ENCODE assay signal across 20 cellular contexts in genomic region chr3:134901461-134901860, GRCh38.
A peak's percentile ranks its signal among the peaks of the same experiment; 100 is the strongest.
DNase-seq lines count a peak whose midpoint lies in the region; ATAC-seq and TF ChIP-seq lines count a peak whose summit lies in the region.
"Had no signal": no experiment of that assay in that cellular context is flagged by ENCODE, and none has a peak within 500 bp of the region (broad histone marks: within the 10 kb centered on the region; RNA-seq: fewer than 3 reads in every experiment).

No MANE protein-coding gene starts in this region.

- H3K9me3 ChIP-seq in H9 (ENCODE audit: control insufficient read depth, low read depth, low read length), result no peaks in the 10 kb centered on the region
- no peaks in the 10 kb centered on the region for H3K9me3 ChIP-seq in CD4-positive, alpha-beta memory T cell (ENCODE audit: control insufficient read depth in 1 of 2, low read length in 2 of 2)
- H3K9me3 ChIP-seq: SK-N-SH had no signal

- no peak overlapping the region for H2BK20ac ChIP-seq in H9 (ENCODE audit: low read depth, low read length, poor library complexity, severe bottlenecking)

- no peak overlapping the region for H3K56ac ChIP-seq in H9 (ENCODE audit: insufficient read length, low read depth, low read length)

- no peak overlapping the region for H3K27ac ChIP-seq in H9 (ENCODE audit: insufficient read length, low read depth, low read length)
- H3K27ac ChIP-seq in CD4-positive, alpha-beta memory T cell (ENCODE audit: low read depth, low read length), result no peak overlapping the region
- H3K27ac ChIP-seq: GM23248, RWPE1 had no signal

- peaks cover 15 to 26% of the 10 kb centered on the region in 2 experiments for H3K4me1 Mint-ChIP-seq in H9
- peaks cover 11% of the 10 kb centered on the region for H3K4me1 Mint-ChIP-seq in WTC11
- peaks cover 0 to 5% (median 1%) of the 10 kb centered on the region in 4 donors for H3K4me1 Mint-ChIP-seq in CD4-positive, alpha-beta memory T cell
- H3K4me1 Mint-ChIP-seq: IgD-negative memory B cell had no signal

- H2BK15ac ChIP-seq in H9 (ENCODE audit: low read depth, low read length), result no peak overlapping the region

- no peak overlapping the region for H3K4me2 ChIP-seq in H9 (ENCODE audit: insufficient read depth, insufficient read length, low read length)
- H3K4me2 ChIP-seq: SK-N-SH had no signal

- no peak overlapping the region for H3K9ac ChIP-seq in H9 (ENCODE audit: extremely low read depth, insufficient read length, low read length)
- H3K9ac ChIP-seq: GM23248, SK-N-SH had no signal

- no peak overlapping the region for H3K27ac Mint-ChIP-seq in H9
- no peak overlapping the region for H3K27ac Mint-ChIP-seq in WTC11
- no peak overlapping the region for H3K27ac Mint-ChIP-seq in CD4-positive, alpha-beta memory T cell
- H3K27ac Mint-ChIP-seq: CD4-positive, CD25-positive, alpha-beta regulatory T cell; IgD-negative memory B cell had no signal

- no peak overlapping the region for H2AFZ ChIP-seq in H9 (ENCODE audit: low read length)
- H2AFZ ChIP-seq: GM23248 had no signal

- H3K79me1 ChIP-seq in H9 (ENCODE audit: insufficient read depth, low read depth, low read length, poor library complexity, severe bottlenecking), result no peaks in the 10 kb centered on the region

- DNase-seq in H9, result peak; percentile 45
- DNase-seq in WTC11 (ENCODE audit: low spot score), result peak; percentile 25
- DNase-seq in iPS-NIHi7 (ENCODE audit: extremely low spot score), result peak; percentile 34
- DNase-seq in CD4-positive, alpha-beta memory T cell, result no peak
- DNase-seq: CD4-positive, CD25-positive, alpha-beta regulatory T cell; COR-L47; DMS79; GM23248; Kasumi-1; NCI-H1694; NCI-H2081; NCI-H446; SIG-M5; SK-N-SH had no signal

- no peaks in the 10 kb centered on the region for H3K4me1 ChIP-seq in H9 (ENCODE audit: insufficient read depth, low read length)
- no peaks in the 10 kb centered on the region for H3K4me1 ChIP-seq in CD4-positive, alpha-beta memory T cell (ENCODE audit: insufficient read depth, low read length)

- TF ChIP-seq CTCF in GM12872 (IDR thresholded peaks at IDR 0.05; ENCODE audit: insufficient read depth, low read depth, low read length) (0 out of 3 replicates have a peak, but pooled peaks have one; percentile 5), H9 (conservative IDR thresholded peaks at IDR 0.05) (no peak), WTC11 (IDR thresholded peaks at IDR 0.05) (no peak)

- no peak overlapping the region for H3K4me3 ChIP-seq in CD4-positive, alpha-beta memory T cell (ENCODE audit: low read length in 2 of 2)
- H3K4me3 ChIP-seq: GM12878, GM23248 had no signal

- H4K91ac ChIP-seq in H9 (ENCODE audit: insufficient read length, low read depth, low read length), result no peak overlapping the region

- no peaks in the 10 kb centered on the region for H3K36me3 ChIP-seq in CD4-positive, alpha-beta memory T cell (ENCODE audit: insufficient read depth, low read length)

- no peaks in the 10 kb centered on the region for H3K9me3 Mint-ChIP-seq in H9
- no peaks in the 10 kb centered on the region for H3K9me3 Mint-ChIP-seq in WTC11
- no peaks in the 10 kb centered on the region for H3K9me3 Mint-ChIP-seq in CD4-positive, alpha-beta memory T cell
- H3K9me3 Mint-ChIP-seq: CD4-positive, CD25-positive, alpha-beta regulatory T cell had no signal

- no peaks in the 10 kb centered on the region for H4K20me1 ChIP-seq in H9 (ENCODE audit: control insufficient read depth, insufficient read depth, insufficient read length)

- H2BK12ac ChIP-seq in H9 (ENCODE audit: insufficient read length, low read depth, low read length), result no peak overlapping the region

- no peak overlapping the region for H4K8ac ChIP-seq in H9 (replicated peaks; ENCODE audit: insufficient read length, low read depth, low read length)

- H3K79me2 ChIP-seq in H9 (ENCODE audit: insufficient read depth, low read length), result no peaks in the 10 kb centered on the region

- H3K27me3 ChIP-seq in H9 (ENCODE audit: insufficient read depth, low read length), result no peaks in the 10 kb centered on the region
- H3K27me3 ChIP-seq in CD4-positive, alpha-beta memory T cell (ENCODE audit: insufficient read depth, low read length), result no peaks in the 10 kb centered on the region

- no peak overlapping the region for H2AK5ac ChIP-seq in H9 (ENCODE audit: insufficient read length, low read length)

- no peak overlapping the region for H3T11ph ChIP-seq in H9 (ENCODE audit: low read length)

- H2BK120ac ChIP-seq in H9 (ENCODE audit: low read depth, low read length, poor library complexity, severe bottlenecking), result no peak overlapping the region

- H3K36me3 Mint-ChIP-seq in H9 (ENCODE audit: insufficient read depth in 1 of 3, low read depth in 3 of 3) (no peaks in the 10 kb centered on the region), WTC11 (no peaks in the 10 kb centered on the region)
- H3K36me3 Mint-ChIP-seq in CD4-positive, alpha-beta memory T cell, result no peaks in the 10 kb centered on the region
- H3K36me3 Mint-ChIP-seq: CD4-positive, CD25-positive, alpha-beta regulatory T cell; IgD-negative memory B cell had no signal

- peaks cover 19% of the 10 kb centered on the region for H3K27me3 Mint-ChIP-seq in H9 (ENCODE audit: low read depth)
- H3K27me3 Mint-ChIP-seq in WTC11 (ENCODE audit: low read depth), result peaks cover 29% of the 10 kb centered on the region
- H3K27me3 Mint-ChIP-seq in CD4-positive, alpha-beta memory T cell, result peaks cover 0 to 6% of the 10 kb centered on the region in 2 donors
- H3K27me3 Mint-ChIP-seq: CD4-positive, CD25-positive, alpha-beta regulatory T cell had no signal

- intact Hi-C loops in CD4-positive, alpha-beta memory T cell (cut with micrococcal nuclease), result no loop called here

- no peak overlapping the region for H4K5ac ChIP-seq in H9 (ENCODE audit: insufficient read length, low read depth, low read length)

- H2BK5ac ChIP-seq in H9 (ENCODE audit: insufficient read length, low read length), result no peak overlapping the region

- 0 out of 2 replicates have a peak overlapping the region, but pooled peaks have one; percentile 17 for H3K14ac ChIP-seq in H9 (ENCODE audit: insufficient read depth, low read length)

- H3K18ac ChIP-seq in H9 (ENCODE audit: insufficient read length, low read depth, low read length), result no peak overlapping the region

- no peak overlapping the region for H3K4ac ChIP-seq in H9 (ENCODE audit: low read depth, low read length)

- H3K23me2 ChIP-seq in H9 (ENCODE audit: insufficient read length, low read depth, low read length, poor library complexity, severe bottlenecking), result no peaks in the 10 kb centered on the region

- POLR2A ChIA-PET in WTC11 (lab: Charles Lee), result no interaction called here
- POLR2A ChIA-PET in CD4-positive, alpha-beta memory T cell (lab: Charles Lee; ENCODE audit: partially characterized antibody), result no interaction called here

- WGBS in H9 (ENCODE audit: extremely low coverage, insufficient read length, low lambda C conversion rate), result no CpG with 5 or more reads among the region's 2 CpGs

- no peak overlapping the region for H3K4me3 Mint-ChIP-seq in H9
- H3K4me3 Mint-ChIP-seq in WTC11, result no peak overlapping the region
- H3K4me3 Mint-ChIP-seq in CD4-positive, alpha-beta memory T cell, result no peak overlapping the region
- H3K4me3 Mint-ChIP-seq: CD4-positive, CD25-positive, alpha-beta regulatory T cell; IgD-negative memory B cell had no signal

- ATAC-seq in WTC11, result peak; percentile 53
- no peak for ATAC-seq in HG02678 (IDR thresholded peaks at IDR 0.05; ENCODE audit: unreplicated experiment)
- no peak for ATAC-seq in HG02588 (IDR thresholded peaks at IDR 0.05; ENCODE audit: unreplicated experiment)
- ATAC-seq: GM12878 had no signal

- CTCF ChIA-PET in WTC11 (lab: Charles Lee), result no interaction called here
- CTCF ChIA-PET in CD4-positive, alpha-beta memory T cell (lab: Charles Lee; ENCODE audit: partially characterized antibody), result no interaction called here

- H3K23ac ChIP-seq in H9 (ENCODE audit: insufficient read length, low read depth, low read length), result no peak overlapping the region

TF ChIP-seq in WTC11, 78 proteins besides CTCF, POLR2A, EP300 and RAD21 (continues in another document):
- no peak for TF ChIP-seq NFATC4 (CRISPR knock-in tag; IDR thresholded peaks at IDR 0.05)
- TF ChIP-seq ZBTB43 (CRISPR knock-in tag; IDR thresholded peaks at IDR 0.05), result no peak
- no peak for TF ChIP-seq PRDM15 (CRISPR knock-in tag; IDR thresholded peaks at IDR 0.05)
- no peak for TF ChIP-seq PRRX2 (CRISPR knock-in tag; IDR thresholded peaks at IDR 0.05)

Comparison
In these comparisons a context has a peak if more than half of its experiments do, and no peak if none do; other contexts are left out.
1. DNase-seq: peak in H9 (single experiment), WTC11 (single experiment) and iPS-NIHi7 (single experiment); none in CD4-positive, alpha-beta memory T cell (0 of 5).